1 cellular context compared by ENCODE assay signal in the genomic region with DNA sequence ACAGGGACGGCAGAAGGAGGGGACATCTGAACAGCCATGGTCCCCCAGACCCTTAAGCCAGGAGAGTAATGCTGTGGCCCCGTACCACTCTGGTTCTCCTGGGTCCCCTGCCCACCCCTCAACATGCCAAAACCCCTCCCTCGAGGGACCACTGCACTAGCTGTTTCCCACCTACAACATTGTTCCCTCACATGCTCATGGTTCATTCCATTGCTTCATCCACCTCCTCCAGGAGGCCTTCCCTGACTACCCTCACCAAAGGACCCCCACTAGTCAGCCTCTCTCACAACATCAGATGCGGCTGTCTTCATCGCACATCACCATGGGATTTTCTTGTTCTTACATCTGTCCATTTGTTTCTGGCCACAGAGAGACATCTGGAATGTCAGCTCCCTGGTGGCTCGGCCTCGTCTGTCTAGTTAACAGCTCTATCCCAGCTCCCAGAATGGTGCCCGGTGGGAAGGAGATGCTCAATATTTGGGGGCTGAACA.
TF ChIP-seq lines count a peak whose summit lies in the region.

No MANE protein-coding gene starts in this region.

TF ChIP-seq in IMR-90, 13 proteins besides CTCF, POLR2A, EP300 and RAD21:
- TF ChIP-seq BHLHE40 (IDR thresholded peaks at IDR 0.05; ENCODE audit: low read depth, low read length), result no peak
- no peak for TF ChIP-seq MXI1 (IDR thresholded peaks at IDR 0.05; ENCODE audit: borderline replicate concordance, low read depth, low read length)
- TF ChIP-seq NFE2L2 (IDR thresholded peaks at IDR 0.05; ENCODE audit: low read depth, low read length), result no peak
- no peak for TF ChIP-seq MAFK (IDR thresholded peaks at IDR 0.05; ENCODE audit: low read depth, low read length)
- TF ChIP-seq SMC3 (IDR thresholded peaks at IDR 0.05; ENCODE audit: low read depth, low read length), result no peak
- no peak for TF ChIP-seq CEBPB (IDR thresholded peaks at IDR 0.05; ENCODE audit: low read depth, low read length)
- TF ChIP-seq RCOR1 (IDR thresholded peaks at IDR 0.05; ENCODE audit: insufficient replicate concordance, low read length), result no peak
- TF ChIP-seq USF2 (IDR thresholded peaks at IDR 0.05; ENCODE audit: low read depth, low read length), result no peak
- TF ChIP-seq, protein P1, sequence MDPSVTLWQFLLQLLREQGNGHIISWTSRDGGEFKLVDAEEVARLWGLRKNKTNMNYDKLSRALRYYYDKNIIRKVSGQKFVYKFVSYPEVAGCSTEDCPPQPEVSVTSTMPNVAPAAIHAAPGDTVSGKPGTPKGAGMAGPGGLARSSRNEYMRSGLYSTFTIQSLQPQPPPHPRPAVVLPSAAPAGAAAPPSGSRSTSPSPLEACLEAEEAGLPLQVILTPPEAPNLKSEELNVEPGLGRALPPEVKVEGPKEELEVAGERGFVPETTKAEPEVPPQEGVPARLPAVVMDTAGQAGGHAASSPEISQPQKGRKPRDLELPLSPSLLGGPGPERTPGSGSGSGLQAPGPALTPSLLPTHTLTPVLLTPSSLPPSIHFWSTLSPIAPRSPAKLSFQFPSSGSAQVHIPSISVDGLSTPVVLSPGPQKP (IDR thresholded peaks at IDR 0.05; ENCODE audit: borderline replicate concordance, low read depth, low read length), result no peak
- no peak for TF ChIP-seq RFX5 (IDR thresholded peaks at IDR 0.05; ENCODE audit: low read depth, low read length)
